ENCODE assay signal across 8 cellular contexts in the genomic region with DNA sequence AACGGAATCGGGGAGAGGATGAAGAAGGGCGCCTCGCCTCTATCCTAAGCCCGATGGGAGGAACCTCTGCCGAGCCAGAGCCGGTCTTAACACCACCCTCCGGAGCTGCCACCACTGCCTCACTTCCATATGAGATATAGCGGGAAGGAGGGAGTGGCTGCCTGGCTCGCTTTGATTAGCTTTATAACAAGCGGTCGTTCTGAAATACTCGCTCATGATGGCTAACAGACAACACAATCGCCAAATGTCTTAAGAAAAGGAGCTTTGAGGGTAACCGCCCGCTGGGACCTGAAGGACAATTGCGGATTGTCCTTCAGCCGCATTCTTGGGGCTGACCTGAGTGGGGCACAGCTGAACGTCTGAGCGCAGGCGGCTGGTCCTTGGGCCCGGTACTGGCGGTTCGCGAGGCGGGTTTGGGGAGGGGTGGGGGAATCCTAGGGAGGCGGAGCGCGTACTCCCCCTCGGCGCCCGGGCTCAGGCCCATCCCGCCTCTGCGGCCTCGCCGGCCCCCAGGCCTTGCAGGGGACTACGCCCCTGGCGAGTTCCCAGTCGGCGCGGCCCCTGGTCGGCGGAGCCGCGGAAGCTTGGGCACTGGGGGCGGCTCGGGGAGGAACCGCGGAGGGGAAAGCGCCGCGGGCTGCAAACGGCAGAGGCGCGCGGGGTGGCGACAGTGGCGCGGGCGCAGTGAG. TPM values are rescaled to one million over a fixed set of nuclear protein-coding genes. Genes with fewer than 3 reads are reported as not detected.
DNase-seq lines count a peak whose midpoint lies in the region; ATAC-seq and TF ChIP-seq lines count a peak whose summit lies in the region.

A gene with protein sequence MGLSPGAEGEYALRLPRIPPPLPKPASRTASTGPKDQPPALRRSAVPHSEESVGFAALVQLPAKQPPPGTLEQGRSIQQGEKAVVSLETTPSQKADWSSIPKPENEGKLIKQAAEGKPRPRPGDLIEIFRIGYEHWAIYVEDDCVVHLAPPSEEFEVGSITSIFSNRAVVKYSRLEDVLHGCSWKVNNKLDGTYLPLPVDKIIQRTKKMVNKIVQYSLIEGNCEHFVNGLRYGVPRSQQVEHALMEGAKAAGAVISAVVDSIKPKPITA (minus strand): TSS at position 617 of the 689 bp plus-strand sequence. CDS start 133 bp downstream, at position 484.

- H3K27ac ChIP-seq in KMS-11 (no peak within 1 kb of the TSS), iPS DF 6.9 (ENCODE audit: low read length) (no peak within 1 kb of the TSS)

- H2AFZ ChIP-seq in KMS-11 (ENCODE audit: low read depth): no peak within 1 kb of the TSS

- H3K9me3 ChIP-seq in iPS DF 6.9 (ENCODE audit: control insufficient read depth, insufficient read depth, low read length): no peaks in the 10 kb centered on the region

- intact Hi-C loops in sciatic nerve (cut with DNase I): no loop called here

- DNase-seq in amniotic epithelial cell (ENCODE audit: low read depth) (peak; percentile 53), iPS DF 6.9 (ENCODE audit: low read depth, low spot score) (no peak), sciatic nerve (ENCODE audit: low spot score) (peak; percentile 81), middle frontal gyrus (ENCODE audit: extremely low spot score, low spot score) (no peak), Ammon's horn (ENCODE audit: low spot score) (no peak)

- TF ChIP-seq CTCF in KMS-11 (conservative IDR thresholded peaks at IDR 0.05; ENCODE audit: low read depth, low read length): no peak

- H3K4me2 ChIP-seq in KMS-11: peak within 1 kb of the TSS; percentile 55

- no peaks in the 10 kb centered on the region for H4K20me1 ChIP-seq in KMS-11 (ENCODE audit: insufficient read depth)

- H3K36me3 ChIP-seq in KMS-11 (ENCODE audit: insufficient read depth): no peaks in the 10 kb centered on the region
- no peaks in the 10 kb centered on the region; the same call in 1 of the 2 replicates for H3K36me3 ChIP-seq in iPS DF 6.9 (ENCODE audit: control insufficient read depth, insufficient read depth, low read length)

- H3K27me3 ChIP-seq in KMS-11 (ENCODE audit: insufficient read depth, low read depth) (no peaks in the 10 kb centered on the region), iPS DF 6.9 (ENCODE audit: control insufficient read depth, insufficient read depth, low read length) (no peaks in the 10 kb centered on the region)

- H3K4me1 ChIP-seq in KMS-11 (ENCODE audit: low read depth, poor library complexity, severe bottlenecking) (peaks cover 24% of the 10 kb centered on the region), iPS DF 6.9 (ENCODE audit: control insufficient read depth, insufficient read depth, low read length) (no peaks in the 10 kb centered on the region; the same call in 1 of the 2 replicates)

- WGBS in iPS DF 6.9 (ENCODE audit: insufficient coverage, insufficient read length): no CpG with 5 or more reads among the region's 60 CpGs

- H3K79me2 ChIP-seq in KMS-11 (ENCODE audit: insufficient read depth, low read depth): no peaks in the 10 kb centered on the region

- H3K4me3 ChIP-seq in KMS-11 (IDR thresholded peaks at IDR 0.05; ENCODE audit: insufficient read depth, low read depth, low read length): no peak within 1 kb of the TSS
- H3K4me3 ChIP-seq in iPS DF 6.9 (ENCODE audit: low read length): peak within 1 kb of the TSS; percentile 45; the same call in 1 of the 2 replicates

- H3K9ac ChIP-seq in KMS-11: no peak within 1 kb of the TSS

- ATAC-seq in sciatic nerve: peak; percentile 92
- ATAC-seq in GM21528 (IDR thresholded peaks at IDR 0.05; ENCODE audit: low FRiP score, unreplicated experiment): no peak
- ATAC-seq in HG02938 (IDR thresholded peaks at IDR 0.05; ENCODE audit: unreplicated experiment): no peak

RNA-seq across cellular contexts. Expression of the gene that starts here (rescaled TPM):
- 17.7 TPM for total RNA-seq in sciatic nerve

Comparison
In these comparisons a context has a peak if more than half of its experiments do, and no peak if none do; other contexts are left out.
1. DNase-seq: peak in amniotic epithelial cell (single experiment) and sciatic nerve (single experiment); none in iPS DF 6.9 (single experiment), middle frontal gyrus (single experiment) and Ammon's horn (single experiment).